ENCODE assay signal across 21 cellular contexts in genomic region chr17:73792994-73793393, GRCh38.
A peak's percentile ranks its signal among the peaks of the same experiment; 100 is the strongest.
DNase-seq lines count a peak whose midpoint lies in the region; ATAC-seq, FAIRE-seq and TF ChIP-seq lines count a peak whose summit lies in the region.
"Had no signal": no experiment of that assay in that cellular context is flagged by ENCODE, and none has a peak within 500 bp of the region (broad histone marks: within the 10 kb centered on the region; RNA-seq: fewer than 3 reads in every experiment).

No MANE protein-coding gene starts in this region.

- H3K27ac ChIP-seq in HepG2 (ENCODE audit: extremely low read length, insufficient read depth, low read length), result no peak overlapping the region
- no peak overlapping the region for H3K27ac ChIP-seq in right lobe of liver

- no peaks in the 10 kb centered on the region for H3K9me3 Mint-ChIP-seq in activated T-cell treated with anti-CD3 and anti-CD28 coated beads, Interleukin-2, amount 50 U/mL, for 72 hours
- H3K9me3 Mint-ChIP-seq: CD4-positive, alpha-beta memory T cell had no signal

- H3K36me3 Mint-ChIP-seq in activated T-cell treated with anti-CD3 and anti-CD28 coated beads, Interleukin-2, amount 50 U/mL, for 72 hours (ENCODE audit: insufficient read depth in 2 of 2), result no peaks in the 10 kb centered on the region
- H3K36me3 Mint-ChIP-seq: CD4-positive, alpha-beta memory T cell had no signal

- no peak for TF ChIP-seq RAD21 in HepG2 (CRISPR knock-in tag; IDR thresholded peaks at IDR 0.05)

- DNase-seq in NCI-H510A treated with DMSO at 0.1 percent for 48 hours (lab: John Stamatoyannopoulos, UW) (peak; percentile 20), NCI-H510A (lab: John Stamatoyannopoulos, UW) (no peak), HepG2 (ENCODE audit: low spot score) (no peak), right lobe of liver (no peak), DMS53 treated with DMSO at 0.1 percent for 48 hours (lab: John Stamatoyannopoulos, UW; ENCODE audit: unreplicated experiment) (peak; percentile 52), urothelium cell line (ENCODE audit: low spot score) (no peak), MV-4-11 (lab: John Stamatoyannopoulos, UW) (no peak)
- no peak for DNase-seq in activated T-cell treated with anti-CD3 and anti-CD28 coated beads, Interleukin-2, amount 50 U/mL, for 72 hours
- DNase-seq: 8988T; C1 segment of cervical spinal cord; CD4-positive, alpha-beta memory T cell; COR-L47; DMS153; DMS79 treated with DMSO at 0.1 percent for 48 hours; GF-D8; GOT3; HFFc6 had no signal

- no peak overlapping the region for H3K4me2 ChIP-seq in HepG2 (ENCODE audit: low read depth, low read length)

- H3K79me2 ChIP-seq in HepG2 (ENCODE audit: insufficient read depth, low read length), result no peaks in the 10 kb centered on the region

- no peak overlapping the region for H3K9ac ChIP-seq in HepG2 (ENCODE audit: insufficient read depth, low read depth, low read length)

- H3K4me1 ChIP-seq in HepG2 (ENCODE audit: insufficient read depth, low read length) (peaks cover 59% of the 10 kb centered on the region), right lobe of liver (peaks cover 0 to 30% (median 17%) of the 10 kb centered on the region in 4 donors)
- H3K4me1 ChIP-seq: HAP-1 had no signal

- no peaks in the 10 kb centered on the region for H3K27me3 Mint-ChIP-seq in activated T-cell treated with anti-CD3 and anti-CD28 coated beads, Interleukin-2, amount 50 U/mL, for 72 hours (ENCODE audit: low read depth)

- in situ Hi-C loops in HepG2 (cut with HindIII; ENCODE audit: extremely low pct_ligation_motif_present, low pct_unique_long_range_greater_than_20kb), result loop anchor here (25.0 kb wide), 1 partner anchor 644 kb away; the partner anchor contains the start of gene GPRC5C

- no peaks in the 10 kb centered on the region for H3K9me3 ChIP-seq in HepG2 (ENCODE audit: low read length)
- no peaks in the 10 kb centered on the region for H3K9me3 ChIP-seq in right lobe of liver
- H3K9me3 ChIP-seq: HAP-1 had no signal

- H3K27ac Mint-ChIP-seq in activated T-cell treated with anti-CD3 and anti-CD28 coated beads, Interleukin-2, amount 50 U/mL, for 72 hours, result no peak overlapping the region
- H3K27ac Mint-ChIP-seq: HFFc6 had no signal

- H4K20me1 ChIP-seq in HepG2 (ENCODE audit: insufficient read depth, low read length), result no peaks in the 10 kb centered on the region

- CTCF ChIA-PET in HepG2 (lab: Yijun Ruan, JAX; ENCODE audit: low intra/inter-chr PET ratio, low total read pairs), result no interaction called here

- FAIRE-seq in HepG2 (lab: Jason Lieb, UNC) (no peak), urothelium cell line (lab: Jason Lieb, UNC) (peak; percentile 61)
- FAIRE-seq: GM12891, GM18507, H54 had no signal

- H3K27me3 ChIP-seq in HepG2 (ENCODE audit: control insufficient read depth in 1 of 2, insufficient read depth in 2 of 2, low read length in 2 of 2), result no peaks in the 10 kb centered on the region; a peak in 1 of 5 replicates
- no peaks in the 10 kb centered on the region for H3K27me3 ChIP-seq in right lobe of liver

- TF ChIP-seq CTCF in HepG2 (CRISPR knock-in tag; IDR thresholded peaks at IDR 0.05), result no peak
- no peak for TF ChIP-seq CTCF in right lobe of liver (IDR thresholded peaks at IDR 0.05)

- no peaks in the 10 kb centered on the region for H3K36me3 ChIP-seq in HepG2 (replicated peaks in 1 of 2; ENCODE audit: control insufficient read depth in 1 of 2, insufficient read depth in 2 of 2, low read length in 2 of 2)
- H3K36me3 ChIP-seq in right lobe of liver, result no peaks in the 10 kb centered on the region
- H3K36me3 ChIP-seq: HAP-1 had no signal

- H3K4me3 ChIP-seq in HepG2 (replicated peaks in 1 of 3; ENCODE audit: insufficient read depth in 1 of 3, low read depth in 2 of 3, low read length in 3 of 3), result no peak overlapping the region
- no peak overlapping the region for H3K4me3 ChIP-seq in right lobe of liver
- H3K4me3 ChIP-seq: HAP-1 had no signal

- BruUV-seq in HepG2 (replicated peaks; lab: Mats Ljungman, UMichigan), result no TSS peak

- no peak for TF ChIP-seq EP300 in HepG2 (IDR thresholded peaks at IDR 0.05; ENCODE audit: low read depth in 2 of 2, low read length in 2 of 2)
- TF ChIP-seq EP300 in HepG2 (CRISPR knock-in tag; IDR thresholded peaks at IDR 0.05; ENCODE audit: borderline replicate concordance), result no peak

- H3K4me1 Mint-ChIP-seq in activated T-cell treated with anti-CD3 and anti-CD28 coated beads, Interleukin-2, amount 50 U/mL, for 72 hours (ENCODE audit: low read depth), result no peaks in the 10 kb centered on the region

- POLR2A ChIA-PET in HepG2 (lab: Yijun Ruan, JAX), result no interaction called here

- intact Hi-C loops in HepG2 (cut with micrococcal nuclease; ENCODE audit: unreplicated experiment) (loop anchor here (10.0 kb wide), 1 partner anchor 412 kb away; the partner anchor contains the start of gene RPL38), right lobe of liver (cut with DNase I) (no loop called here)

- no peak for TF ChIP-seq POLR2A in HepG2 (IDR thresholded peaks at IDR 0.05; ENCODE audit: insufficient read depth in 1 of 2, low read depth in 2 of 2, low read length in 2 of 2)
- TF ChIP-seq POLR2A in right lobe of liver (IDR thresholded peaks at IDR 0.05), result no peak

- H2AFZ ChIP-seq in HepG2 (ENCODE audit: low read length), result no peak overlapping the region

- 27% methylated on average over 4 of the region's 4 CpGs for WGBS in HepG2 (ENCODE audit: low lambda C conversion rate)
- WGBS in right lobe of liver (ENCODE audit: insufficient coverage, low coverage, low lambda C conversion rate, missing lambda C conversion rate), result 57% methylated on average over 1 of the region's 4 CpGs

- ATAC-seq in HepG2 (no peak), right lobe of liver (no peak)
- ATAC-seq in activated T-cell treated with anti-CD3 and anti-CD28 coated beads, Interleukin-2, amount 50 U/mL, for 72 hours (replicated peaks in 1 of 2), result no peak

- no peak overlapping the region for H3K4me3 Mint-ChIP-seq in activated T-cell treated with anti-CD3 and anti-CD28 coated beads, Interleukin-2, amount 50 U/mL, for 72 hours
- H3K4me3 Mint-ChIP-seq: CD4-positive, alpha-beta memory T cell; HFFc6 had no signal

TF ChIP-seq in HepG2, 621 proteins besides CTCF, POLR2A, EP300 and RAD21:
- no peak for TF ChIP-seq ATAD3A (CRISPR knock-in tag; IDR thresholded peaks at IDR 0.05)
- no peak for TF ChIP-seq FOXA1 (IDR thresholded peaks at IDR 0.05)
- TF ChIP-seq FOXA1 (CRISPR knock-in tag; IDR thresholded peaks at IDR 0.05), result peak; percentile 63
- TF ChIP-seq ZBTB38 (CRISPR knock-in tag; IDR thresholded peaks at IDR 0.05), result no peak

Comparison
In these comparisons a context has a peak if more than half of its experiments do, and no peak if none do; other contexts are left out.
1. DNase-seq: peak in NCI-H510A treated with DMSO at 0.1 percent for 48 hours (single experiment) and DMS53 treated with DMSO at 0.1 percent for 48 hours (single experiment); none in NCI-H510A (single experiment), HepG2 (single experiment), right lobe of liver (0 of 3), urothelium cell line (single experiment), activated T-cell treated with anti-CD3 and anti-CD28 coated beads, Interleukin-2, amount 50 U/mL, for 72 hours (0 of 2) and MV-4-11 (single experiment).